In the genomic region with DNA sequence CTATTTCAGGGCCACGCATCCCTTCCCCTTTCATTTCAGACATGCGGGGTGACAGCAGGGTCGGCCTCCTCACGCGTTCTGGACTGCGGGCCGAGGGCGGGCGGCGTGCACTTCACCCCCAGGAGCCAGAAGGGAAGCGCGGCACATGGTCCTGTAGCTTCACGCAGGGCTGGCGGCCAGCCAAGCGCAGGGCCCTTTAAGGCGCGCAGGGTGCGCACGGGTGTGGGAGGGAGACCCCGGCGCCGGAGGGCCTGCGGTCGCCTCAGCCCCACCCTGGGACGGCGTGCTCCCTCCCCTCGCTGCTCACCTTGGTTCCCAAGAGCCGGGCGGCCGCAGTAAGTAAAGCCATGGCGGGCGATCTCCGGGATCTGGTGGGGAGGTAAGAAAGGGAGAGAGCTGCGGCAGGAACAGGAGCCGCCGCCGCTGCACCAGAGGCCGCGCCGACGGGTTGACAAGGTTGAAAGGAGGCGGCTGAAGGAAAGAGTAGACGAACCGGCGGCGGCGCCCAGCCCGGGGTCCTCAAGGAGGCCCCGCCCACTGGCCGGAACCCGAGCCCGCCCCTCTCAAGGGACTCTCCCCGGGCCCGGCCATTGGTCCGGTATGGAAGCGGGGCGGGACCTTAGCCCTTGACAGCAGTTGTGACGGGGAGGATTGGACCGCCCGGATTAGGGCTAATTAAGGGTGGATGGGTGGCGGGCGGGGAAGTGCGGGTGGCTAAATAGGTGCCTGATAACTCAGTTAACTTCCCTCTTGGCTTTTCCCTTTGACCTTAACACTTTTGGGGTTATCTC, we compare ENCODE assay signal across 8 cellular contexts. TPM values are rescaled to one million over a fixed set of nuclear protein-coding genes. Genes with fewer than 3 reads are reported as not detected.
DNase-seq lines count a peak whose midpoint lies in the region; ATAC-seq and TF ChIP-seq lines count a peak whose summit lies in the region.

Gene CS, minus strand, starts transcription at position 478 of the 791 bp plus-strand sequence. Its CDS starts 129 bp downstream, at position 349.

- H3K4me1 ChIP-seq in mucosa of stomach (ENCODE audit: control insufficient read depth, insufficient read depth, low read length) = peaks cover 31% of the 10 kb centered on the region

- H3K36me3 Mint-ChIP-seq in activated T-cell treated with anti-CD3 and anti-CD28 coated beads, Interleukin-2, amount 50 U/mL, for 24 hours (ENCODE audit: low read depth) = peaks cover 77% of the 10 kb centered on the region

- peak; percentile 93 for ATAC-seq in GM21717 (IDR thresholded peaks at IDR 0.05; ENCODE audit: unreplicated experiment)

- peak within 1 kb of the TSS; percentile 76 for H3K9ac ChIP-seq in mucosa of stomach (ENCODE audit: low read length)

- peaks cover 51% of the 10 kb centered on the region for H3K4me1 Mint-ChIP-seq in activated T-cell treated with anti-CD3 and anti-CD28 coated beads, Interleukin-2, amount 50 U/mL, for 24 hours (ENCODE audit: low read depth)

- H3K27me3 ChIP-seq in mucosa of stomach (ENCODE audit: control insufficient read depth, insufficient read depth, low read length) = no peaks in the 10 kb centered on the region

- DNase-seq in DMS153 treated with DMSO at 0.1 percent for 48 hours (lab: John Stamatoyannopoulos, UW; ENCODE audit: unreplicated experiment) (peak; percentile 96), KBM-7 (peak; percentile 98), erythroblast (lab: John Stamatoyannopoulos, UW) (peak; percentile 99)
- DNase-seq in activated T-cell treated with anti-CD3 and anti-CD28 coated beads, Interleukin-2, amount 50 U/mL, for 24 hours = peak; percentile 98
- peak; percentile 93 to 94 for DNase-seq in stimulated activated CD8-positive, alpha-beta memory T cell treated with anti-CD3 and anti-CD28 coated beads, Interleukin-7, amount 100 ng/mL, for 1 hour (ENCODE audit: low read depth in 2 of 2)

- no peaks in the 10 kb centered on the region for H3K9me3 Mint-ChIP-seq in activated T-cell treated with anti-CD3 and anti-CD28 coated beads, Interleukin-2, amount 50 U/mL, for 24 hours

- in situ Hi-C loops in KBM-7 (cut with MboI; ENCODE audit: low pct_unique_long_range_greater_than_20kb, low sequenced_read_pairs) = no loop called here

- H3K9me3 ChIP-seq in mucosa of stomach (ENCODE audit: control insufficient read depth, low read length) = no peaks in the 10 kb centered on the region

- no peaks in the 10 kb centered on the region for H3K27me3 Mint-ChIP-seq in activated T-cell treated with anti-CD3 and anti-CD28 coated beads, Interleukin-2, amount 50 U/mL, for 24 hours

- H3K4me3 ChIP-seq in mucosa of stomach (ENCODE audit: low read length) = peak within 1 kb of the TSS; percentile 76

- H3K36me3 ChIP-seq in mucosa of stomach (ENCODE audit: control insufficient read depth, insufficient read depth, low read length) = no peaks in the 10 kb centered on the region

- TF ChIP-seq POLR2A in erythroblast (IDR thresholded peaks at IDR 0.05; ENCODE audit: low read length) = peak; percentile 77

- peak within 1 kb of the TSS; percentile 97 for H3K27ac Mint-ChIP-seq in activated T-cell treated with anti-CD3 and anti-CD28 coated beads, Interleukin-2, amount 50 U/mL, for 24 hours

- peak within 1 kb of the TSS; percentile 98 for H3K4me3 Mint-ChIP-seq in activated T-cell treated with anti-CD3 and anti-CD28 coated beads, Interleukin-2, amount 50 U/mL, for 24 hours

TF ChIP-seq in PFSK-1, 5 proteins besides CTCF, POLR2A, EP300 and RAD21:
- TF ChIP-seq TAF1 (IDR thresholded peaks at IDR 0.05; ENCODE audit: borderline replicate concordance, insufficient read depth, low read length) (no peak), FOXP2 (optimal IDR thresholded peaks at IDR 0.05; ENCODE audit: borderline replicate concordance, extremely low read depth, extremely low read length, insufficient read depth) (peak; percentile 52), REST (IDR thresholded peaks at IDR 0.05; ENCODE audit: insufficient read depth in 1 of 2, low read depth in 2 of 2, low read length in 2 of 2) (0 out of 4 replicates have a peak, but pooled peaks have one; percentile 23 to 30), POLR2AphosphoS5 (IDR thresholded peaks at IDR 0.05; ENCODE audit: low read depth, low read length) (peak; percentile 74), SIN3A (IDR thresholded peaks at IDR 0.05; ENCODE audit: borderline replicate concordance, insufficient read depth, low read length) (no peak)
TF ChIP-seq in PFSK-1: peak in this region for 3.

RNA-seq across cellular contexts. Expression of gene CS, which starts in this region (rescaled TPM):
- 328 TPM for polyA plus RNA-seq in PFSK-1 (2012; ENCODE audit: insufficient read length, low read depth)

Comparison
In these comparisons a context has a peak if more than half of its experiments do, and no peak if none do; other contexts are left out.
1. Peak in every context shown above with its lines: DNase-seq, ATAC-seq and H3K4me3 ChIP-seq.